Comparison of ENCODE assay signal across 28 cellular contexts in genomic region chr1:114462341-114462740, GRCh38. TPM values are rescaled to one million over a fixed set of nuclear protein-coding genes. Genes with fewer than 3 reads are reported as not detected.
DNase-seq lines count a peak whose midpoint lies in the region; ATAC-seq and TF ChIP-seq lines count a peak whose summit lies in the region.
"Had no signal": no experiment of that assay in that cellular context is flagged by ENCODE, and none has a peak within 500 bp of the region (broad histone marks: within the 10 kb centered on the region; RNA-seq: fewer than 3 reads in every experiment).

No MANE protein-coding gene starts in this region.

- no peak overlapping the region for H2AFZ ChIP-seq in GM23248
- H2AFZ ChIP-seq: GM23338, PC-9 had no signal

- peaks cover 25% of the 10 kb centered on the region for H3K4me1 ChIP-seq in GM23248 (ENCODE audit: insufficient read depth)
- H3K4me1 ChIP-seq: SJCRH30 had no signal

- peak; percentile 24 for DNase-seq in AG09309 (ENCODE audit: low read depth)
- DNase-seq in GM23248: peak; percentile 37
- peak; percentile 57 for DNase-seq in fibroblast of gingiva (ENCODE audit: low read depth)
- DNase-seq in myocyte (ENCODE audit: low read depth): peak; percentile 8
- no peak for DNase-seq in NCI-H2196 (lab: John Stamatoyannopoulos, UW; ENCODE audit: unreplicated experiment)
- no peak for DNase-seq in G401 (ENCODE audit: low spot score)
- DNase-seq: 8988T; ACHN; Caco-2; CD8-positive, alpha-beta T cell; DMS79; EL; GF-D8; H9; KBM-7; NCI-H1105 treated with DMSO at 0.1 percent for 48 hours; NCI-H146; NCI-H2029; NCI-H2227 treated with DMSO at 0.1 percent for 48 hours; NCI-H526 treated with DMSO at 0.1 percent for 48 hours; PC-9; SJCRH30 had no signal

- no peak overlapping the region for H3K9ac ChIP-seq in GM23248

- H3K4me2 ChIP-seq in GM23248 (ENCODE audit: unreplicated experiment): no peak overlapping the region
- H3K4me2 ChIP-seq: GM23338, PC-9 had no signal

- peaks cover 82% of the 10 kb centered on the region for H3K79me2 ChIP-seq in GM23248 (ENCODE audit: insufficient read depth)

- TF ChIP-seq CTCF in AG09309 (IDR thresholded peaks at IDR 0.05; ENCODE audit: control insufficient read depth, insufficient read depth, low read depth, low read length, missing control alignments): no peak

- H3K27me3 ChIP-seq in GM23248 (replicated peaks; ENCODE audit: insufficient read depth): no peaks in the 10 kb centered on the region
- H3K27me3 ChIP-seq: SJCRH30 had no signal

- peaks cover 4% of the 10 kb centered on the region; the same call in 1 of the 2 replicates for H3K36me3 ChIP-seq in GM23248 (ENCODE audit: low read depth)

- peaks cover 21% of the 10 kb centered on the region for H3F3A ChIP-seq in GM23248 (ENCODE audit: insufficient read depth)

- no peaks in the 10 kb centered on the region; the same call in 1 of the 2 replicates for H3K9me2 ChIP-seq in GM23248 (ENCODE audit: insufficient read depth)

- in situ Hi-C loops in GM23248 (cut with MboI) (no loop called here), G401 (cut with HindIII; ENCODE audit: low sequenced_read_pairs) (no loop called here)

- ATAC-seq in GM21717 (IDR thresholded peaks at IDR 0.05; ENCODE audit: unreplicated experiment) (no peak), HG03139 (IDR thresholded peaks at IDR 0.05; ENCODE audit: unreplicated experiment) (no peak)
- ATAC-seq: CD8-positive, alpha-beta T cell; GM23338; Right ventricle myocardium inferior; SK-N-SH treated with all-trans-retinoic acid at 6 μM for 48 hours had no signal

- no peak overlapping the region for H3K4me3 ChIP-seq in AG09309 (ENCODE audit: control insufficient read depth, low read depth, low read length)
- H3K4me3 ChIP-seq in GM23248: no peak overlapping the region
- H3K4me3 ChIP-seq: GM23338, PC-9, SJCRH30 had no signal

- H3K27ac ChIP-seq in GM23248: no peak overlapping the region
- H3K27ac ChIP-seq: C4-2B, PC-9, SJCRH30 had no signal

- no peaks in the 10 kb centered on the region for H4K20me1 ChIP-seq in GM23248 (ENCODE audit: insufficient read depth)

- 43 to 54% methylated on average over 1 of the region's 1 CpG for WGBS in GM23248 (ENCODE audit: low coverage in 1 of 2, low lambda C conversion rate in 2 of 2, missing lambda C conversion rate in 2 of 2), 2 experiments

- no peaks in the 10 kb centered on the region for H3K9me3 ChIP-seq in GM23248 (ENCODE audit: low read depth)

RNA-seq across cellular contexts. Expression of gene TRIM33, which starts 48.7 kb away (rescaled TPM):
- total RNA-seq in GM23248 (2014; rRNA removed; shearing (Covaris generic)): 17.6 and 19.7 TPM in 2 replicates
- polyA plus RNA-seq in GM23248 (2016; fragmentation: Nextera tagmentation; extraction: Ambion mirVana): 7.9 and 10.6 TPM in 2 replicates
- total RNA-seq in myocyte: 19.1 and 29.4 TPM in 2 replicates
- polyA plus RNA-seq in myocyte (2012): 7.6 TPM
- 16.5 and 21.1 TPM in 2 replicates for total RNA-seq in G401 (2014; rRNA removed; shearing (Covaris generic))

Comparison
In these comparisons a context has a peak if more than half of its experiments do, and no peak if none do; other contexts are left out.
1. DNase-seq: peak in AG09309 (single experiment), GM23248 (single experiment), fibroblast of gingiva (single experiment) and myocyte (single experiment); none in NCI-H2196 (single experiment) and G401 (single experiment).